10 cellular contexts compared by ENCODE assay signal in genomic region chr11:34977039-34977906, GRCh38.
DNase-seq lines count a peak whose midpoint lies in the region; ATAC-seq, FAIRE-seq and TF ChIP-seq lines count a peak whose summit lies in the region.
"Had no signal": no experiment of that assay in that cellular context is flagged by ENCODE, and none has a peak within 500 bp of the region (broad histone marks: within the 10 kb centered on the region; RNA-seq: fewer than 3 reads in every experiment).

No MANE protein-coding gene starts in this region.

- no peaks in the 10 kb centered on the region for H3K79me2 ChIP-seq in neural progenitor cell (ENCODE audit: low read depth)

- H3K27ac Mint-ChIP-seq in mesothelial cell of epicardium (peak overlapping the region; percentile 83), neural progenitor cell (no peak overlapping the region)
- no peak overlapping the region for H3K27ac Mint-ChIP-seq in activated CD4-positive, alpha-beta T cell treated with anti-CD3 and anti-CD28 coated beads, Interleukin-2, amount 10 ng/mL, durations not matched to agents 24 days and 14 days

- H3K27me3 Mint-ChIP-seq in mesothelial cell of epicardium (ENCODE audit: low read depth): no peaks in the 10 kb centered on the region
- no peaks in the 10 kb centered on the region for H3K27me3 Mint-ChIP-seq in neural progenitor cell (ENCODE audit: insufficient read depth, low read depth)
- no peaks in the 10 kb centered on the region for H3K27me3 Mint-ChIP-seq in activated CD4-positive, alpha-beta T cell treated with anti-CD3 and anti-CD28 coated beads, Interleukin-2, amount 10 ng/mL, durations not matched to agents 24 days and 14 days

- no peaks in the 10 kb centered on the region; the same call in 1 of the 2 replicates for H3K36me3 ChIP-seq in BJ (ENCODE audit: control insufficient read depth, insufficient read depth, low read length)
- peaks cover 69% of the 10 kb centered on the region for H3K36me3 ChIP-seq in MG63
- peaks cover 2% of the 10 kb centered on the region for H3K36me3 ChIP-seq in bronchial epithelial cell (ENCODE audit: control insufficient read depth, insufficient read depth, low read length)
- peaks cover 10% of the 10 kb centered on the region for H3K36me3 ChIP-seq in neural progenitor cell

- H3K27me3 ChIP-seq in BJ (ENCODE audit: control insufficient read depth, insufficient read depth, low read length) (no peaks in the 10 kb centered on the region), MG63 (no peaks in the 10 kb centered on the region), bronchial epithelial cell (ENCODE audit: control insufficient read depth, insufficient read depth, low read length) (no peaks in the 10 kb centered on the region), neural progenitor cell (no peaks in the 10 kb centered on the region)
- H3K27me3 ChIP-seq: testis had no signal

- intact Hi-C loops in activated CD4-positive, alpha-beta T cell treated with anti-CD3 and anti-CD28 coated beads, Interleukin-2, amount 10 ng/mL, durations not matched to agents 24 days and 14 days (cut with micrococcal nuclease): no loop called here

- peaks cover 5% of the 10 kb centered on the region for H3K4me1 ChIP-seq in neural progenitor cell
- H3K4me1 ChIP-seq: testis had no signal

- H2AFZ ChIP-seq in neural progenitor cell (replicated peaks): no peak overlapping the region

- no peak for TF ChIP-seq CTCF in BJ (IDR thresholded peaks at IDR 0.05; ENCODE audit: insufficient read depth, low read depth, low read length)
- no peak for TF ChIP-seq CTCF in bronchial epithelial cell (IDR thresholded peaks at IDR 0.05; ENCODE audit: insufficient read depth, low read length, severe bottlenecking)
- no peak for TF ChIP-seq CTCF in mesothelial cell of epicardium (IDR thresholded peaks at IDR 0.05; ENCODE audit: unreplicated experiment)
- no peak for TF ChIP-seq CTCF in neural progenitor cell (IDR thresholded peaks at IDR 0.05)

- H3K9ac ChIP-seq in neural progenitor cell: no peak overlapping the region

- no peak for ATAC-seq in esophagus mucosa
- ATAC-seq: activated T-cell treated with anti-CD3 and anti-CD28 coated beads, Interleukin-2, amount 50 U/mL, for 72 hours had no signal

- peaks cover 41% of the 10 kb centered on the region for H3K36me3 Mint-ChIP-seq in mesothelial cell of epicardium
- peaks cover 26% of the 10 kb centered on the region for H3K36me3 Mint-ChIP-seq in neural progenitor cell
- peaks cover 53% of the 10 kb centered on the region for H3K36me3 Mint-ChIP-seq in activated CD4-positive, alpha-beta T cell treated with anti-CD3 and anti-CD28 coated beads, Interleukin-2, amount 10 ng/mL, durations not matched to agents 24 days and 14 days (ENCODE audit: low read depth)

- H3K4me1 Mint-ChIP-seq in mesothelial cell of epicardium: peaks cover 36% of the 10 kb centered on the region
- H3K4me1 Mint-ChIP-seq in neural progenitor cell: no peaks in the 10 kb centered on the region
- H3K4me1 Mint-ChIP-seq in activated CD4-positive, alpha-beta T cell treated with anti-CD3 and anti-CD28 coated beads, Interleukin-2, amount 10 ng/mL, durations not matched to agents 24 days and 14 days: peaks cover 11% of the 10 kb centered on the region

- H3F3A ChIP-seq in neural progenitor cell (ENCODE audit: low read depth): no peaks in the 10 kb centered on the region

- H3K27ac ChIP-seq in neural progenitor cell: no peak overlapping the region
- H3K27ac ChIP-seq: testis had no signal

- CTCF ChIA-PET in BJ (lab: Yijun Ruan, JAX): interaction anchor here (0.7 kb wide), 1 partner anchor 1294 kb away, joined by 3 read pairs; no protein-coding TSS in a partner anchor

- peaks cover 12% of the 10 kb centered on the region for H3K9me3 Mint-ChIP-seq in mesothelial cell of epicardium
- peaks cover 5% of the 10 kb centered on the region for H3K9me3 Mint-ChIP-seq in neural progenitor cell
- peaks cover 4% of the 10 kb centered on the region for H3K9me3 Mint-ChIP-seq in activated CD4-positive, alpha-beta T cell treated with anti-CD3 and anti-CD28 coated beads, Interleukin-2, amount 10 ng/mL, durations not matched to agents 24 days and 14 days

- H3K4me2 ChIP-seq in neural progenitor cell: no peak overlapping the region

- POLR2A ChIA-PET in BJ (lab: Charles Lee): interaction anchor here (0.6 to 0.9 kb wide), 3 partner anchors 163 to 521 kb away, joined by 3 to 4 read pairs (median 3); no protein-coding TSS in a partner anchor

- DNase-seq in BJ (ENCODE audit: low read depth) (peak; percentile 46), MG63 (peak; percentile 31), bronchial epithelial cell (ENCODE audit: low read depth) (peak; percentile 83), mesothelial cell of epicardium (ENCODE audit: low spot score in 2 of 2, unreplicated experiment in 2 of 2) (no peak), neural progenitor cell (ENCODE audit: low spot score) (no peak), NCI-H2081 treated with DMSO at 0.1 percent for 48 hours (lab: John Stamatoyannopoulos, UW) (no peak)
- DNase-seq in activated CD4-positive, alpha-beta T cell treated with anti-CD3 and anti-CD28 coated beads, Interleukin-2, amount 10 ng/mL, durations not matched to agents 24 days and 14 days: no peak
- DNase-seq: activated T-cell treated with anti-CD3 and anti-CD28 coated beads, Interleukin-2, amount 50 U/mL, for 72 hours; testis had no signal

- H3K4me3 ChIP-seq in BJ (ENCODE audit: low read depth, low read length) (no peak overlapping the region), MG63 (no peak overlapping the region), bronchial epithelial cell (ENCODE audit: low read depth, low read length) (no peak overlapping the region), neural progenitor cell (no peak overlapping the region)
- H3K4me3 ChIP-seq: testis had no signal

- peaks cover 7% of the 10 kb centered on the region; the same call in 1 of the 2 replicates for H3K9me3 ChIP-seq in MG63
- H3K9me3 ChIP-seq in neural progenitor cell (ENCODE audit: low read depth): no peaks in the 10 kb centered on the region
- H3K9me3 ChIP-seq: testis had no signal

- no peaks in the 10 kb centered on the region for H4K20me1 ChIP-seq in neural progenitor cell (ENCODE audit: low read depth)

- H3K4me3 Mint-ChIP-seq in mesothelial cell of epicardium (no peak overlapping the region), neural progenitor cell (no peak overlapping the region)
- no peak overlapping the region for H3K4me3 Mint-ChIP-seq in activated CD4-positive, alpha-beta T cell treated with anti-CD3 and anti-CD28 coated beads, Interleukin-2, amount 10 ng/mL, durations not matched to agents 24 days and 14 days
- H3K4me3 Mint-ChIP-seq: activated T-cell treated with anti-CD3 and anti-CD28 coated beads, Interleukin-2, amount 50 U/mL, for 72 hours had no signal

- no peak for FAIRE-seq in bronchial epithelial cell (lab: Jason Lieb, UNC)

Comparison
In these comparisons a context has a peak if more than half of its experiments do, and no peak if none do; other contexts are left out.
1. DNase-seq: peak in BJ (single experiment), MG63 (single experiment) and bronchial epithelial cell (single experiment); none in mesothelial cell of epicardium (0 of 2), neural progenitor cell (single experiment), activated CD4-positive, alpha-beta T cell treated with anti-CD3 and anti-CD28 coated beads, Interleukin-2, amount 10 ng/mL, durations not matched to agents 24 days and 14 days (single experiment) and NCI-H2081 treated with DMSO at 0.1 percent for 48 hours (single experiment).